1 cellular context compared by ENCODE assay signal in the genomic region with DNA sequence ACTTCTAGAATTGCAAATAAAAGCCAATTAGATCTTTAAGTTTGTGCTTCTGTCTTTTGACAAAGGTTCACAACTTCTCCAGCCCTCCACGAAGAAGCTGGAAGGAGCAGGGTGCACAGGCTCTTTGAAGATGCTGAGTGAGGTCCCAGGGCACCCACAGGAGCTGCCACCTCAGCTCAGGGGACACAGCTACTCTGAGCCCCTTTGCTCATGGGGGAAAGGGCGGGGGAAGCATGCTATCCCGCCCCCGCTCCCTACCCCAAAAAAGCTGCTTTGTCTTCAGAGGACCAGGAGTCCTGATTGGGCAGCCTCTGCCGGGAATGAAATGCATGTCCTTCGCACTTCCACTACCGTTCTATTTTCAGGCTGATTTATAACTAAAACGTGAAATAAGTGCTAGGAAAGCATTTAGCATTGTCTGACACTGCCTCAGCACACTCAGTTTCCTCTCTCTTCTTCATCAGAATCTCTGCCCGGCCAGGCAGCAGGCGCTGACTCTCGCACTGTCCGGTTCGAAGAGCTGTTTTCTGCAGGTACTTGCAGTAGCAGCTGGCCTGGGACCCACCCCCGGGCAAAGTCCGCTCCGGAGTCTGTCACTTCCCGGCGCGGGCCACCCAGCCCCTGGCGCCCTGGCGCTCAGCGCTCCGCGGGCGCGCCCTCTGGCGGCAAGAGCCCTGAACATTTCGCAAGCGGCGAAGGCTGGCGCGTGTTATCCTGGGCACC.
TF ChIP-seq lines count a peak whose summit lies in the region.

No MANE protein-coding gene starts in this region.

TF ChIP-seq in A549, 52 proteins besides CTCF, POLR2A, EP300 and RAD21 (continued from another document):
- TF ChIP-seq, protein P1, sequence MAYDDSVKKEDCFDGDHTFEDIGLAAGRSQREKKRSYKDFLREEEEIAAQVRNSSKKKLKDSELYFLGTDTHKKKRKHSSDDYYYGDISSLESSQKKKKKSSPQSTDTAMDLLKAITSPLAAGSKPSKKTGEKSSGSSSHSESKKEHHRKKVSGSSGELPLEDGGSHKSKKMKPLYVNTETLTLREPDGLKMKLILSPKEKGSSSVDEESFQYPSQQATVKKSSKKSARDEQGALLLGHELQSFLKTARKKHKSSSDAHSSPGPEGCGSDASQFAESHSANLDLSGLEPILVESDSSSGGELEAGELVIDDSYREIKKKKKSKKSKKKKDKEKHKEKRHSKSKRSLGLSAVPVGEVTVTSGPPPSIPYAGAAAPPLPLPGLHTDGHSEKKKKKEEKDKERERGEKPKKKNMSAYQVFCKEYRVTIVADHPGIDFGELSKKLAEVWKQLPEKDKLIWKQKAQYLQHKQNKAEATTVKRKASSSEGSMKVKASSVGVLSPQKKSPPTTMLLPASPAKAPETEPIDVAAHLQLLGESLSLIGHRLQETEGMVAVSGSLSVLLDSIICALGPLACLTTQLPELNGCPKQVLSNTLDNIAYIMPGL (CRISPR knock-in tag; IDR thresholded peaks at IDR 0.05; ENCODE audit: borderline replicate concordance): no peak
- TF ChIP-seq TFCP2L1 (CRISPR knock-in tag; IDR thresholded peaks at IDR 0.05): no peak
- no peak for TF ChIP-seq ZNF302 (CRISPR knock-in tag; IDR thresholded peaks at IDR 0.05)
- no peak for TF ChIP-seq ZFP36 (IDR thresholded peaks at IDR 0.05; ENCODE audit: borderline replicate concordance, partially characterized antibody)
- no peak for TF ChIP-seq RARB (CRISPR knock-in tag; IDR thresholded peaks at IDR 0.05)
- TF ChIP-seq MYC (IDR thresholded peaks at IDR 0.05; ENCODE audit: borderline replicate concordance, low read length): peak; percentile 79; the same call in 1 of the 2 replicates
- TF ChIP-seq, protein P2, sequence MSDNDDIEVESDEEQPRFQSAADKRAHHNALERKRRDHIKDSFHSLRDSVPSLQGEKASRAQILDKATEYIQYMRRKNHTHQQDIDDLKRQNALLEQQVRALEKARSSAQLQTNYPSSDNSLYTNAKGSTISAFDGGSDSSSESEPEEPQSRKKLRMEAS (IDR thresholded peaks at IDR 0.05): peak; percentile 91
- TF ChIP-seq HOXB13 (CRISPR knock-in tag; IDR thresholded peaks at IDR 0.05; ENCODE audit: low read depth): no peak
- TF ChIP-seq FOSL2 (IDR thresholded peaks at IDR 0.05): no peak
- TF ChIP-seq FOSL2 (CRISPR knock-in tag; IDR thresholded peaks at IDR 0.05): no peak; the same call in 1 of the 2 replicates
- TF ChIP-seq RNF2 (IDR thresholded peaks at IDR 0.05; ENCODE audit: borderline replicate concordance, low read depth): no peak
- no peak for TF ChIP-seq HOXA7 (CRISPR knock-in tag; IDR thresholded peaks at IDR 0.05)
- TF ChIP-seq, protein P3, sequence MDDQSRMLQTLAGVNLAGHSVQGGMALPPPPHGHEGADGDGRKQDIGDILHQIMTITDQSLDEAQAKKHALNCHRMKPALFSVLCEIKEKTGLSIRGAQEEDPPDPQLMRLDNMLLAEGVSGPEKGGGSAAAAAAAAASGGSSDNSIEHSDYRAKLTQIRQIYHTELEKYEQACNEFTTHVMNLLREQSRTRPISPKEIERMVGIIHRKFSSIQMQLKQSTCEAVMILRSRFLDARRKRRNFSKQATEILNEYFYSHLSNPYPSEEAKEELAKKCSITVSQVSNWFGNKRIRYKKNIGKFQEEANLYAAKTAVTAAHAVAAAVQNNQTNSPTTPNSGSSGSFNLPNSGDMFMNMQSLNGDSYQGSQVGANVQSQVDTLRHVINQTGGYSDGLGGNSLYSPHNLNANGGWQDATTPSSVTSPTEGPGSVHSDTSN (IDR thresholded peaks at IDR 0.05): 0 out of 2 replicates have a peak, but pooled peaks have one; percentile 30
- TF ChIP-seq POLR2AphosphoS2 (conservative IDR thresholded peaks at IDR 0.05; ENCODE audit: low read length): no peak
- TF ChIP-seq RFX5 (IDR thresholded peaks at IDR 0.05): 0 out of 2 replicates have a peak, but pooled peaks have one; percentile 15
- TF ChIP-seq, protein P4, sequence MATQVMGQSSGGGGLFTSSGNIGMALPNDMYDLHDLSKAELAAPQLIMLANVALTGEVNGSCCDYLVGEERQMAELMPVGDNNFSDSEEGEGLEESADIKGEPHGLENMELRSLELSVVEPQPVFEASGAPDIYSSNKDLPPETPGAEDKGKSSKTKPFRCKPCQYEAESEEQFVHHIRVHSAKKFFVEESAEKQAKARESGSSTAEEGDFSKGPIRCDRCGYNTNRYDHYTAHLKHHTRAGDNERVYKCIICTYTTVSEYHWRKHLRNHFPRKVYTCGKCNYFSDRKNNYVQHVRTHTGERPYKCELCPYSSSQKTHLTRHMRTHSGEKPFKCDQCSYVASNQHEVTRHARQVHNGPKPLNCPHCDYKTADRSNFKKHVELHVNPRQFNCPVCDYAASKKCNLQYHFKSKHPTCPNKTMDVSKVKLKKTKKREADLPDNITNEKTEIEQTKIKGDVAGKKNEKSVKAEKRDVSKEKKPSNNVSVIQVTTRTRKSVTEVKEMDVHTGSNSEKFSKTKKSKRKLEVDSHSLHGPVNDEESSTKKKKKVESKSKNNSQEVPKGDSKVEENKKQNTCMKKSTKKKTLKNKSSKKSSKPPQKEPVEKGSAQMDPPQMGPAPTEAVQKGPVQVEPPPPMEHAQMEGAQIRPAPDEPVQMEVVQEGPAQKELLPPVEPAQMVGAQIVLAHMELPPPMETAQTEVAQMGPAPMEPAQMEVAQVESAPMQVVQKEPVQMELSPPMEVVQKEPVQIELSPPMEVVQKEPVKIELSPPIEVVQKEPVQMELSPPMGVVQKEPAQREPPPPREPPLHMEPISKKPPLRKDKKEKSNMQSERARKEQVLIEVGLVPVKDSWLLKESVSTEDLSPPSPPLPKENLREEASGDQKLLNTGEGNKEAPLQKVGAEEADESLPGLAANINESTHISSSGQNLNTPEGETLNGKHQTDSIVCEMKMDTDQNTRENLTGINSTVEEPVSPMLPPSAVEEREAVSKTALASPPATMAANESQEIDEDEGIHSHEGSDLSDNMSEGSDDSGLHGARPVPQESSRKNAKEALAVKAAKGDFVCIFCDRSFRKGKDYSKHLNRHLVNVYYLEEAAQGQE (IDR thresholded peaks at IDR 0.05): no peak
- TF ChIP-seq FOSB (CRISPR knock-in tag; IDR thresholded peaks at IDR 0.05): no peak
- no peak for TF ChIP-seq TP53 (CRISPR knock-in tag; IDR thresholded peaks at IDR 0.05)
- no peak for TF ChIP-seq HEYL (CRISPR knock-in tag; IDR thresholded peaks at IDR 0.05)
- no peak for TF ChIP-seq FOXS1 (CRISPR knock-in tag; IDR thresholded peaks at IDR 0.05)
- TF ChIP-seq HOXB5 (CRISPR knock-in tag; IDR thresholded peaks at IDR 0.05): 0 out of 2 replicates have a peak, but pooled peaks have one; percentile 40
- TF ChIP-seq, protein P5, sequence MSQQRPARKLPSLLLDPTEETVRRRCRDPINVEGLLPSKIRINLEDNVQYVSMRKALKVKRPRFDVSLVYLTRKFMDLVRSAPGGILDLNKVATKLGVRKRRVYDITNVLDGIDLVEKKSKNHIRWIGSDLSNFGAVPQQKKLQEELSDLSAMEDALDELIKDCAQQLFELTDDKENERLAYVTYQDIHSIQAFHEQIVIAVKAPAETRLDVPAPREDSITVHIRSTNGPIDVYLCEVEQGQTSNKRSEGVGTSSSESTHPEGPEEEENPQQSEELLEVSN (IDR thresholded peaks at IDR 0.05; ENCODE audit: borderline replicate concordance, low read depth): peak; percentile 72; the same call in 1 of the 2 replicates
- TF ChIP-seq GATA3 (IDR thresholded peaks at IDR 0.05; ENCODE audit: borderline replicate concordance): peak; percentile 35; the same call in 1 of the 2 replicates
- TF ChIP-seq CHD2 (IDR thresholded peaks at IDR 0.05; ENCODE audit: low read length, partially characterized antibody): no peak
- TF ChIP-seq SMC3 (IDR thresholded peaks at IDR 0.05): peak; percentile 100
